15 cellular contexts compared by ENCODE assay signal in the genomic region with DNA sequence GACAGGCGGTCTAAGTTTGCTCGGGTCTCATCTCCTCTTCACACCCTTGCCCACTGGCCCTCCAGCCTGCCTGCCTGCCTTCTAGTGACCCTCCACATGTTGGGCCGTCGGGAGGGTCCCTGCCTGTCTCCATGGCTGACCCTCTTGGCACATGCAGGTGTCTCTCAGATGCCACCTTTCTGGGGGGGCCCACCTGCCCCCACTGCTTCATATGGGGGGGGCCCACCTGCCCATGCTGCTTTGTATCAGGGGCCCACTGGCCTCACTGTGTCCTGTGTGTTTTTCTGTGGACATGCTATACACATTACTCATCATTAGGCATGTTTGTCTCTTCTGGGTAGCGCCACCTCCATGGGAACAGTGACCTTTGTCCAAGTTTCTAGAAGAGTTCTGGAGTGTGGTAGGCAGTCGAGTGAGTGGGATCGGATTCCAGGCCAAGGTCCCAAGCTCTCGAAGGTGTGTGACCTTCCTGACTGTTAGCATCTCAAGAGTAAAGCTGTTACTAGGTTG. TPM values are rescaled to one million over a fixed set of nuclear protein-coding genes. Genes with fewer than 3 reads are reported as not detected.
DNase-seq lines count a peak whose midpoint lies in the region; ATAC-seq, FAIRE-seq and TF ChIP-seq lines count a peak whose summit lies in the region.
"Had no signal": no experiment of that assay in that cellular context is flagged by ENCODE, and none has a peak within 500 bp of the region (broad histone marks: within the 10 kb centered on the region; RNA-seq: fewer than 3 reads in every experiment).

No MANE protein-coding gene starts in this region.

- intact Hi-C loops in kidney (cut with DNase I), result no loop called here
- intact Hi-C loops in upper lobe of right lung (cut with DNase I), result no loop called here
- intact Hi-C loops in naive thymus-derived CD4-positive, alpha-beta T cell (cut with micrococcal nuclease), result no loop called here

- peaks cover 0 to 5% (median 0%) of the 10 kb centered on the region in 5 donors for H3K27me3 Mint-ChIP-seq in naive thymus-derived CD4-positive, alpha-beta T cell

- no peak overlapping the region for H3K27ac Mint-ChIP-seq in naive thymus-derived CD4-positive, alpha-beta T cell

- H3K9ac ChIP-seq in kidney (ENCODE audit: low read length in 2 of 2), result no peak overlapping the region

- peak; percentile 34 for DNase-seq in brain microvascular endothelial cell
- no peak for DNase-seq in kidney
- no peak for DNase-seq in upper lobe of right lung
- no peak for DNase-seq in HTR-8/SVneo (ENCODE audit: insufficient read length, low spot score)
- no peak for DNase-seq in naive thymus-derived CD4-positive, alpha-beta T cell
- DNase-seq: activated T-cell treated with anti-CD3 and anti-CD28 coated beads, Interleukin-2, amount 50 U/mL, for 1 hour; aorta; effector CD8-positive, alpha-beta T cell; substantia nigra had no signal

- no peaks in the 10 kb centered on the region for H3K36me3 Mint-ChIP-seq in naive thymus-derived CD4-positive, alpha-beta T cell

- no peak overlapping the region for H3K27ac ChIP-seq in HEK293 (ENCODE audit: extremely low read depth, low read depth, low read length)
- no peak overlapping the region for H3K27ac ChIP-seq in brain microvascular endothelial cell
- peak overlapping the region; percentile 29 to 52 for H3K27ac ChIP-seq in kidney (ENCODE audit: low read depth in 2 of 2, low read length in 2 of 2)
- peak overlapping the region; percentile 27 for H3K27ac ChIP-seq in upper lobe of right lung
- H3K27ac ChIP-seq in naive thymus-derived CD4-positive, alpha-beta T cell (ENCODE audit: low read depth, low read length), result no peak overlapping the region
- H3K27ac ChIP-seq: HL-60 had no signal

- H3K4me1 Mint-ChIP-seq in naive thymus-derived CD4-positive, alpha-beta T cell, result no peaks in the 10 kb centered on the region

- H3K4me1 ChIP-seq in HEK293 (ENCODE audit: control insufficient read depth, insufficient read depth, low read length), result peaks cover 6% of the 10 kb centered on the region
- H3K4me1 ChIP-seq in kidney (ENCODE audit: control insufficient read depth in 1 of 2, insufficient read depth in 1 of 2, low read depth in 1 of 2, low read length in 2 of 2), result peaks cover 6 to 14% of the 10 kb centered on the region in 2 donors
- no peaks in the 10 kb centered on the region for H3K4me1 ChIP-seq in upper lobe of right lung
- H3K4me1 ChIP-seq in naive thymus-derived CD4-positive, alpha-beta T cell (ENCODE audit: control insufficient read depth in 2 of 2, insufficient read depth in 2 of 2, low read length in 2 of 2), result no peaks in the 10 kb centered on the region

- H3K27me3 ChIP-seq in brain microvascular endothelial cell (replicated peaks), result no peaks in the 10 kb centered on the region
- H3K27me3 ChIP-seq in upper lobe of right lung, result no peaks in the 10 kb centered on the region
- H3K27me3 ChIP-seq in naive thymus-derived CD4-positive, alpha-beta T cell (ENCODE audit: control insufficient read depth in 2 of 2, insufficient read depth in 2 of 2, low read length in 2 of 2), result no peaks in the 10 kb centered on the region

- H3K4me3 ChIP-seq in HEK293 (ENCODE audit: low read depth, low read length), result no peak overlapping the region
- H3K4me3 ChIP-seq in brain microvascular endothelial cell (ENCODE audit: low read depth, low read length), result no peak overlapping the region
- H3K4me3 ChIP-seq in kidney (ENCODE audit: low read length in 2 of 2), result no peak overlapping the region
- H3K4me3 ChIP-seq in upper lobe of right lung, result no peak overlapping the region
- no peak overlapping the region for H3K4me3 ChIP-seq in naive thymus-derived CD4-positive, alpha-beta T cell (ENCODE audit: low read length)

- ATAC-seq in upper lobe of right lung (peak; percentile 83), GM18873 (IDR thresholded peaks at IDR 0.05; ENCODE audit: low FRiP score, unreplicated experiment) (no peak)
- ATAC-seq in naive thymus-derived CD4-positive, alpha-beta T cell, result no peak
- ATAC-seq: activated CD4-positive, CD25-positive, alpha-beta regulatory T cell treated with anti-CD3 and anti-CD28 coated beads, Interleukin-2, amount 50 U/mL, for 24 hours had no signal

- H3K9me3 ChIP-seq in HEK293 (ENCODE audit: control insufficient read depth, insufficient read depth, low read depth, low read length) (no peaks in the 10 kb centered on the region), kidney (ENCODE audit: control insufficient read depth in 1 of 2, low read length in 2 of 2) (no peaks in the 10 kb centered on the region), upper lobe of right lung (no peaks in the 10 kb centered on the region)
- H3K9me3 ChIP-seq in naive thymus-derived CD4-positive, alpha-beta T cell (ENCODE audit: control insufficient read depth in 2 of 3, low read length in 3 of 3), result no peaks in the 10 kb centered on the region

- POLR2A ChIA-PET in HEK293 (lab: Yijun Ruan, JAX), result no interaction called here
- POLR2A ChIA-PET in naive thymus-derived CD4-positive, alpha-beta T cell (lab: Charles Lee), result no interaction called here

- CTCF ChIA-PET in HEK293 (lab: Yijun Ruan, JAX), result interaction anchor here (3.4 kb wide), 1 partner anchor 11 kb away, joined by 20 read pairs; no protein-coding TSS in a partner anchor
- CTCF ChIA-PET in naive thymus-derived CD4-positive, alpha-beta T cell (lab: Charles Lee), result no interaction called here

- H3K36me3 ChIP-seq in HEK293 (ENCODE audit: control insufficient read depth in 2 of 2, insufficient read depth in 1 of 2, low read length in 2 of 2) (peaks cover 7 to 55% of the 10 kb centered on the region in 2 experiments), brain microvascular endothelial cell (replicated peaks) (peaks cover under 1% of the 10 kb centered on the region), kidney (ENCODE audit: control insufficient read depth in 1 of 2, insufficient read depth in 2 of 2, low read length in 2 of 2) (peaks cover 0 to 12% of the 10 kb centered on the region in 2 donors), upper lobe of right lung (peaks cover 33% of the 10 kb centered on the region)
- no peaks in the 10 kb centered on the region for H3K36me3 ChIP-seq in naive thymus-derived CD4-positive, alpha-beta T cell (ENCODE audit: control insufficient read depth in 2 of 3, insufficient read depth in 3 of 3, low read length in 3 of 3)

- TF ChIP-seq CTCF in HEK293 (tag by site-specific recombination; IDR thresholded peaks at IDR 0.05) (no peak), brain microvascular endothelial cell (IDR thresholded peaks at IDR 0.05; ENCODE audit: low read depth, low read length, missing control alignments) (no peak), kidney (IDR thresholded peaks at IDR 0.05; ENCODE audit: borderline replicate concordance, extremely low read depth, insufficient read depth) (no peak), upper lobe of right lung (IDR thresholded peaks at IDR 0.05) (no peak)

- H3K9me3 Mint-ChIP-seq in naive thymus-derived CD4-positive, alpha-beta T cell, result no peaks in the 10 kb centered on the region

- in situ Hi-C loops in brain microvascular endothelial cell (cut with HindIII; ENCODE audit: low pct_ligation_motif_present, low sequenced_read_pairs), result no loop called here

- FAIRE-seq in kidney (lab: Jason Lieb, UNC) (no peak), HTR-8/SVneo (lab: Jason Lieb, UNC) (no peak)

- no peak overlapping the region for H3K4me3 Mint-ChIP-seq in naive thymus-derived CD4-positive, alpha-beta T cell

TF ChIP-seq in HEK293, 187 proteins besides CTCF, POLR2A, EP300 and RAD21:
- TF ChIP-seq, protein P1, sequence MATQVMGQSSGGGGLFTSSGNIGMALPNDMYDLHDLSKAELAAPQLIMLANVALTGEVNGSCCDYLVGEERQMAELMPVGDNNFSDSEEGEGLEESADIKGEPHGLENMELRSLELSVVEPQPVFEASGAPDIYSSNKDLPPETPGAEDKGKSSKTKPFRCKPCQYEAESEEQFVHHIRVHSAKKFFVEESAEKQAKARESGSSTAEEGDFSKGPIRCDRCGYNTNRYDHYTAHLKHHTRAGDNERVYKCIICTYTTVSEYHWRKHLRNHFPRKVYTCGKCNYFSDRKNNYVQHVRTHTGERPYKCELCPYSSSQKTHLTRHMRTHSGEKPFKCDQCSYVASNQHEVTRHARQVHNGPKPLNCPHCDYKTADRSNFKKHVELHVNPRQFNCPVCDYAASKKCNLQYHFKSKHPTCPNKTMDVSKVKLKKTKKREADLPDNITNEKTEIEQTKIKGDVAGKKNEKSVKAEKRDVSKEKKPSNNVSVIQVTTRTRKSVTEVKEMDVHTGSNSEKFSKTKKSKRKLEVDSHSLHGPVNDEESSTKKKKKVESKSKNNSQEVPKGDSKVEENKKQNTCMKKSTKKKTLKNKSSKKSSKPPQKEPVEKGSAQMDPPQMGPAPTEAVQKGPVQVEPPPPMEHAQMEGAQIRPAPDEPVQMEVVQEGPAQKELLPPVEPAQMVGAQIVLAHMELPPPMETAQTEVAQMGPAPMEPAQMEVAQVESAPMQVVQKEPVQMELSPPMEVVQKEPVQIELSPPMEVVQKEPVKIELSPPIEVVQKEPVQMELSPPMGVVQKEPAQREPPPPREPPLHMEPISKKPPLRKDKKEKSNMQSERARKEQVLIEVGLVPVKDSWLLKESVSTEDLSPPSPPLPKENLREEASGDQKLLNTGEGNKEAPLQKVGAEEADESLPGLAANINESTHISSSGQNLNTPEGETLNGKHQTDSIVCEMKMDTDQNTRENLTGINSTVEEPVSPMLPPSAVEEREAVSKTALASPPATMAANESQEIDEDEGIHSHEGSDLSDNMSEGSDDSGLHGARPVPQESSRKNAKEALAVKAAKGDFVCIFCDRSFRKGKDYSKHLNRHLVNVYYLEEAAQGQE (tag by site-specific recombination; IDR thresholded peaks at IDR 0.05), result no peak
- TF ChIP-seq ZFP69B (tag by site-specific recombination; IDR thresholded peaks at IDR 0.05), result 0 out of 2 replicates have a peak, but pooled peaks have one; percentile 36

RNA-seq across cellular contexts. Expression of gene KIF25, which starts 40.4 kb away (rescaled TPM):
- total RNA-seq in kidney, result not detected
- not detected for polyA plus RNA-seq in kidney (ENCODE audit: insufficient read depth, low read depth, low replicate concordance)
- total RNA-seq in upper lobe of right lung, result 0.96 TPM
- under 1 TPM in 1 of 5 experiments, not detected in 4; 0.86 TPM for total RNA-seq in naive thymus-derived CD4-positive, alpha-beta T cell
- polyA plus RNA-seq in naive thymus-derived CD4-positive, alpha-beta T cell, result not detected
- total RNA-seq: glomerular endothelial cell, lung microvascular endothelial cell had no signal

Comparison
In these comparisons a context has a peak if more than half of its experiments do, and no peak if none do; other contexts are left out.
1. H3K27ac ChIP-seq: peak in kidney (2 of 2) and upper lobe of right lung (single experiment); none in HEK293 (single experiment), brain microvascular endothelial cell (single experiment) and naive thymus-derived CD4-positive, alpha-beta T cell (single experiment).